1 cellular context compared by ENCODE assay signal in genomic region chr2:120068040-120068658, GRCh38.
A peak's percentile ranks its signal among the peaks of the same experiment; 100 is the strongest.
TF ChIP-seq lines count a peak whose summit lies in the region.

No MANE protein-coding gene starts in this region.

TF ChIP-seq in HepG2, 621 proteins besides CTCF, POLR2A, EP300 and RAD21 (continued from another document):
- TF ChIP-seq ZNF225 (CRISPR knock-in tag; IDR thresholded peaks at IDR 0.05), result peak; percentile 47; the same call in 1 of the 2 replicates
- TF ChIP-seq ZNF274 (CRISPR knock-in tag; IDR thresholded peaks at IDR 0.05), result peak; percentile 24; the same call in 1 of the 2 replicates
- TF ChIP-seq ZNF839 (CRISPR knock-in tag; IDR thresholded peaks at IDR 0.05; ENCODE audit: borderline replicate concordance), result 0 out of 2 replicates have a peak, but pooled peaks have one; percentile 30
- TF ChIP-seq ZNF230 (CRISPR knock-in tag; IDR thresholded peaks at IDR 0.05), result 0 out of 2 replicates have a peak, but pooled peaks have one; percentile 61
- 0 out of 2 replicates have a peak, but pooled peaks have one; percentile 47 for TF ChIP-seq SMAD1 (CRISPR knock-in tag; IDR thresholded peaks at IDR 0.05; ENCODE audit: borderline replicate concordance, low read depth)
- TF ChIP-seq ZNF337 (CRISPR knock-in tag; IDR thresholded peaks at IDR 0.05; ENCODE audit: borderline replicate concordance, low read depth), result 0 out of 2 replicates have a peak, but pooled peaks have one; percentile 4
- 0 out of 2 replicates have a peak, but pooled peaks have one; percentile 49 for TF ChIP-seq CREBL2 (CRISPR knock-in tag; IDR thresholded peaks at IDR 0.05; ENCODE audit: borderline replicate concordance)
- TF ChIP-seq ZNF687 (CRISPR knock-in tag; IDR thresholded peaks at IDR 0.05), result peak; percentile 67
- 0 out of 2 replicates have a peak, but pooled peaks have one; percentile 33 for TF ChIP-seq ZNF44 (CRISPR knock-in tag; IDR thresholded peaks at IDR 0.05)
- TF ChIP-seq ZBTB33 (CRISPR knock-in tag; IDR thresholded peaks at IDR 0.05), result peak; percentile 63; the same call in 1 of the 2 replicates
- 0 out of 2 replicates have a peak, but pooled peaks have one; percentile 38 for TF ChIP-seq MTA1 (CRISPR knock-in tag; IDR thresholded peaks at IDR 0.05; ENCODE audit: borderline replicate concordance)
- TF ChIP-seq ZBTB38 (CRISPR knock-in tag; IDR thresholded peaks at IDR 0.05), result peak; percentile 19; the same call in 1 of the 2 replicates
- 0 out of 2 replicates have a peak, but pooled peaks have one; percentile 35 for TF ChIP-seq ZBTB4 (CRISPR knock-in tag; IDR thresholded peaks at IDR 0.05; ENCODE audit: borderline replicate concordance)
- TF ChIP-seq IKZF4 (CRISPR knock-in tag; IDR thresholded peaks at IDR 0.05; ENCODE audit: borderline replicate concordance, low read depth, not compliant biosample characterization), result peak; percentile 35
- TF ChIP-seq ZNF891 (CRISPR knock-in tag; IDR thresholded peaks at IDR 0.05), result 0 out of 2 replicates have a peak, but pooled peaks have one; percentile 73
- 0 out of 2 replicates have a peak, but pooled peaks have one; percentile 40 for TF ChIP-seq NFATC3 (CRISPR knock-in tag; IDR thresholded peaks at IDR 0.05)
- peak; percentile 21; the same call in 1 of the 2 replicates for TF ChIP-seq JUND (CRISPR knock-in tag; IDR thresholded peaks at IDR 0.05)
- TF ChIP-seq SALL1 (CRISPR knock-in tag; IDR thresholded peaks at IDR 0.05), result peak; percentile 30; the same call in 1 of the 2 replicates
TF ChIP-seq in HepG2: peak in this region for 25; not testable (repeated sequence) for 596.
